ENCODE assay signal across 17 cellular contexts in genomic region chr1:41721039-41721438, GRCh38.
A peak's percentile ranks its signal among the peaks of the same experiment; 100 is the strongest.
DNase-seq lines count a peak whose midpoint lies in the region; ATAC-seq lines count a peak whose summit lies in the region.
"Had no signal": no experiment of that assay in that cellular context is flagged by ENCODE, and none has a peak within 500 bp of the region (broad histone marks: within the 10 kb centered on the region; RNA-seq: fewer than 3 reads in every experiment).

No MANE protein-coding gene starts in this region.

- CTCF ChIA-PET in activated naive CD4-positive, alpha-beta T cell treated with anti-CD3 and anti-CD28 coated beads, Interleukin-2, amount 10 ng/mL, durations not matched to agents 7 days and 5 days (lab: Charles Lee) = no interaction called here

- peak; percentile 36 for DNase-seq in activated naive CD4-positive, alpha-beta T cell treated with anti-CD3 and anti-CD28 coated beads, Interleukin-2, amount 10 ng/mL, durations not matched to agents 7 days and 5 days
- DNase-seq in activated naive CD4-positive, alpha-beta T cell (lab: John Stamatoyannopoulos, UW) = no peak
- DNase-seq in T-helper 17 cell (no peak), T-helper 9 cell (no peak), NCI-H128 (lab: John Stamatoyannopoulos, UW; ENCODE audit: unreplicated experiment) (no peak), HK-2 (ENCODE audit: unreplicated experiment) (no peak)
- DNase-seq: DMS53, IMR-90, left lung, NCI-H1417 treated with DMSO at 0.1 percent for 48 hours, PC-3, posterior cingulate gyrus, spleen, WERI-Rb-1 had no signal

- peak overlapping the region; percentile 22 for H3K4me3 Mint-ChIP-seq in activated naive CD4-positive, alpha-beta T cell treated with anti-CD3 and anti-CD28 coated beads, Interleukin-2, amount 10 ng/mL, durations not matched to agents 7 days and 5 days
- H3K4me3 Mint-ChIP-seq in T-helper 17 cell = peak overlapping the region; percentile 85
- H3K4me3 Mint-ChIP-seq in stimulated activated naive CD8-positive, alpha-beta T cell treated with anti-CD3 and anti-CD28 coated beads, Interleukin-15, Interleukin-2, amounts not matched to agents 100 ng/mL and 50 ng/mL, for 24 hours = no peak overlapping the region

- no peaks in the 10 kb centered on the region for H3K9me3 Mint-ChIP-seq in activated naive CD4-positive, alpha-beta T cell treated with anti-CD3 and anti-CD28 coated beads, Interleukin-2, amount 10 ng/mL, durations not matched to agents 7 days and 5 days
- H3K9me3 Mint-ChIP-seq in stimulated activated naive CD8-positive, alpha-beta T cell treated with anti-CD3 and anti-CD28 coated beads, Interleukin-15, Interleukin-2, amounts not matched to agents 100 ng/mL and 50 ng/mL, for 24 hours = no peaks in the 10 kb centered on the region

- H3K27ac Mint-ChIP-seq in activated naive CD4-positive, alpha-beta T cell treated with anti-CD3 and anti-CD28 coated beads, Interleukin-2, amount 10 ng/mL, durations not matched to agents 7 days and 5 days = peak overlapping the region; percentile 6
- H3K27ac Mint-ChIP-seq in T-helper 17 cell = peak overlapping the region; percentile 86
- H3K27ac Mint-ChIP-seq in stimulated activated naive CD8-positive, alpha-beta T cell treated with anti-CD3 and anti-CD28 coated beads, Interleukin-15, Interleukin-2, amounts not matched to agents 100 ng/mL and 50 ng/mL, for 24 hours = peak overlapping the region; percentile 27

- H3K36me3 Mint-ChIP-seq in activated naive CD4-positive, alpha-beta T cell treated with anti-CD3 and anti-CD28 coated beads, Interleukin-2, amount 10 ng/mL, durations not matched to agents 7 days and 5 days = no peaks in the 10 kb centered on the region
- H3K36me3 Mint-ChIP-seq in T-helper 17 cell (ENCODE audit: low read depth) = no peaks in the 10 kb centered on the region
- no peaks in the 10 kb centered on the region for H3K36me3 Mint-ChIP-seq in stimulated activated naive CD8-positive, alpha-beta T cell treated with anti-CD3 and anti-CD28 coated beads, Interleukin-15, Interleukin-2, amounts not matched to agents 100 ng/mL and 50 ng/mL, for 24 hours (ENCODE audit: low read depth)

- H3K9me3 ChIP-seq in T-helper 17 cell (ENCODE audit: control insufficient read depth, low read length, poor library complexity, severe bottlenecking) = no peaks in the 10 kb centered on the region
- H3K9me3 ChIP-seq: left lung, spleen had no signal

- H3K4me1 Mint-ChIP-seq in activated naive CD4-positive, alpha-beta T cell treated with anti-CD3 and anti-CD28 coated beads, Interleukin-2, amount 10 ng/mL, durations not matched to agents 7 days and 5 days = peaks cover 27% of the 10 kb centered on the region
- peaks cover 37% of the 10 kb centered on the region for H3K4me1 Mint-ChIP-seq in T-helper 17 cell
- peaks cover 28% of the 10 kb centered on the region for H3K4me1 Mint-ChIP-seq in stimulated activated naive CD8-positive, alpha-beta T cell treated with anti-CD3 and anti-CD28 coated beads, Interleukin-15, Interleukin-2, amounts not matched to agents 100 ng/mL and 50 ng/mL, for 24 hours (ENCODE audit: low read depth)

- H3K27me3 Mint-ChIP-seq in activated naive CD4-positive, alpha-beta T cell treated with anti-CD3 and anti-CD28 coated beads, Interleukin-2, amount 10 ng/mL, durations not matched to agents 7 days and 5 days = no peaks in the 10 kb centered on the region
- no peaks in the 10 kb centered on the region for H3K27me3 Mint-ChIP-seq in T-helper 17 cell
- H3K27me3 Mint-ChIP-seq in stimulated activated naive CD8-positive, alpha-beta T cell treated with anti-CD3 and anti-CD28 coated beads, Interleukin-15, Interleukin-2, amounts not matched to agents 100 ng/mL and 50 ng/mL, for 24 hours = no peaks in the 10 kb centered on the region

- ATAC-seq in GM21360 (IDR thresholded peaks at IDR 0.05; ENCODE audit: unreplicated experiment) (peak; percentile 51), T-helper 17 cell (peak; percentile 46)
- ATAC-seq: left lung, PC-3, SK-N-SH treated with all-trans-retinoic acid at 6 μM for 48 hours had no signal

Comparison
In these comparisons a context has a peak if more than half of its experiments do, and no peak if none do; other contexts are left out.
1. H3K27ac Mint-ChIP-seq: peak in every context shown above with its lines; median percentile 86 in T-helper 17 cell; 27 in stimulated activated naive CD8-positive, alpha-beta T cell treated with anti-CD3 and anti-CD28 coated beads, Interleukin-15, Interleukin-2, amounts not matched to agents 100 ng/mL and 50 ng/mL, for 24 hours; 6 in activated naive CD4-positive, alpha-beta T cell treated with anti-CD3 and anti-CD28 coated beads, Interleukin-2, amount 10 ng/mL, durations not matched to agents 7 days and 5 days.